8 cellular contexts compared by ENCODE assay signal in genomic region chr17:44186307-44187130, GRCh38. TPM values are rescaled to one million over a fixed set of nuclear protein-coding genes. Genes with fewer than 3 reads are reported as not detected.
DNase-seq lines count a peak whose midpoint lies in the region; ATAC-seq, FAIRE-seq and TF ChIP-seq lines count a peak whose summit lies in the region.

TSS of gene TMUB2 (plus strand) at chr17:44186972. CDS start at chr17:44187709, 737 bp downstream.

- H3K4me3 Mint-ChIP-seq in activated naive CD8-positive, alpha-beta T cell treated with anti-CD3 and anti-CD28 coated beads, Interleukin-2, amount 50 U/mL, for 24 hours, result peak within 1 kb of the TSS; percentile 99

- TF ChIP-seq CTCF in GM12865 (IDR thresholded peaks at IDR 0.05; ENCODE audit: insufficient read depth, low read depth, low read length, missing control alignments), result no peak
- no peak for TF ChIP-seq CTCF in pancreas (IDR thresholded peaks at IDR 0.05)
- no peak for TF ChIP-seq CTCF in tibial artery (IDR thresholded peaks at IDR 0.05)

- intact Hi-C loops in Right ventricle myocardium superior (cut with DNase I) (loop anchor here (10.0 kb wide), 1 partner anchor 62 kb away; the partner anchor contains the start of gene HDAC5), pancreas (cut with DNase I) (no loop called here), tibial artery (cut with DNase I; ENCODE audit: low total_unique reads) (no loop called here)

- H3K9me3 Mint-ChIP-seq in activated naive CD8-positive, alpha-beta T cell treated with anti-CD3 and anti-CD28 coated beads, Interleukin-2, amount 50 U/mL, for 24 hours, result no peaks in the 10 kb centered on the region

- H3K27ac Mint-ChIP-seq in activated naive CD8-positive, alpha-beta T cell treated with anti-CD3 and anti-CD28 coated beads, Interleukin-2, amount 50 U/mL, for 24 hours, result peak within 1 kb of the TSS; percentile 98

- H3K27me3 ChIP-seq in pancreas (no peaks in the 10 kb centered on the region), tibial artery (no peaks in the 10 kb centered on the region)

- H3K27me3 Mint-ChIP-seq in activated naive CD8-positive, alpha-beta T cell treated with anti-CD3 and anti-CD28 coated beads, Interleukin-2, amount 50 U/mL, for 24 hours, result no peaks in the 10 kb centered on the region

- WGBS in pancreas, 2 donors, result 0% methylated on average over 46 to 50 of the region's 50 CpGs

- DNase-seq in GM12865 (ENCODE audit: low read depth), result peak; percentile 100
- peak; percentile 98 for DNase-seq in NCI-H1417 treated with DMSO at 0.1 percent for 48 hours (lab: John Stamatoyannopoulos, UW)
- peak; percentile 100 for DNase-seq in SW480 (ENCODE audit: low spot score)
- peak; percentile 100 for DNase-seq in activated naive CD8-positive, alpha-beta T cell treated with anti-CD3 and anti-CD28 coated beads, Interleukin-2, amount 50 U/mL, for 24 hours
- peak; percentile 99 for DNase-seq in Right ventricle myocardium superior
- peak; percentile 99 to 100 (median 99) for DNase-seq in pancreas
- DNase-seq in tibial artery, result peak; percentile 98 to 99

- H3K27ac ChIP-seq in pancreas (peak within 1 kb of the TSS; percentile 92 to 99 (median 94)), tibial artery (peak within 1 kb of the TSS; percentile 94 to 99)

- peak within 1 kb of the TSS; percentile 95 for H3K4me3 ChIP-seq in GM12865 (ENCODE audit: low read depth, low read length)
- H3K4me3 ChIP-seq in pancreas, result peak within 1 kb of the TSS; percentile 65 to 78 (median 70)
- H3K4me3 ChIP-seq in tibial artery, result peak within 1 kb of the TSS; percentile 90 to 94

- no peaks in the 10 kb centered on the region for H3K9me3 ChIP-seq in pancreas
- no peaks in the 10 kb centered on the region for H3K9me3 ChIP-seq in tibial artery

- peak; percentile 98 for FAIRE-seq in pancreas (lab: Jason Lieb, UNC)

- ATAC-seq in HG02763 (IDR thresholded peaks at IDR 0.05; ENCODE audit: unreplicated experiment) (peak; percentile 90), Right ventricle myocardium superior (ENCODE audit: poor library complexity) (peak; percentile 96), pancreas (peak; percentile 90 to 98 (median 94))
- ATAC-seq in activated naive CD8-positive, alpha-beta T cell treated with anti-CD3 and anti-CD28 coated beads, Interleukin-2, amount 50 U/mL, for 24 hours, result peak; percentile 83

- peaks cover 36% of the 10 kb centered on the region for H3K4me1 Mint-ChIP-seq in activated naive CD8-positive, alpha-beta T cell treated with anti-CD3 and anti-CD28 coated beads, Interleukin-2, amount 50 U/mL, for 24 hours

- H3K36me3 ChIP-seq in pancreas (no peaks in the 10 kb centered on the region), tibial artery (peaks cover 6 to 42% (median 27%) of the 10 kb centered on the region in 3 donors)

- peaks cover 16% of the 10 kb centered on the region for H3K36me3 Mint-ChIP-seq in activated naive CD8-positive, alpha-beta T cell treated with anti-CD3 and anti-CD28 coated beads, Interleukin-2, amount 50 U/mL, for 24 hours (ENCODE audit: low read depth)

- H3K4me1 ChIP-seq in pancreas (peaks cover 0 to 24% (median 7%) of the 10 kb centered on the region in 3 donors), tibial artery (peaks cover 0 to 37% (median 29%) of the 10 kb centered on the region in 4 donors)

RNA-seq across cellular contexts. Expression of gene TMUB2, which starts in this region (rescaled TPM):
- total RNA-seq in Right ventricle myocardium superior, result 19.6 TPM
- total RNA-seq in pancreas, result 10 to 100 TPM; 10.4 to 24.6 (median 14.8) TPM
- 10 to 100 TPM; 42.2 to 50.9 TPM for polyA plus RNA-seq in pancreas

Comparison
In these comparisons a context has a peak if more than half of its experiments do, and no peak if none do; other contexts are left out.
1. Peak in every context shown above with its lines: DNase-seq, ATAC-seq, H3K4me3 ChIP-seq and H3K27ac ChIP-seq.